ENCODE assay signal across 8 cellular contexts in the genomic region with DNA sequence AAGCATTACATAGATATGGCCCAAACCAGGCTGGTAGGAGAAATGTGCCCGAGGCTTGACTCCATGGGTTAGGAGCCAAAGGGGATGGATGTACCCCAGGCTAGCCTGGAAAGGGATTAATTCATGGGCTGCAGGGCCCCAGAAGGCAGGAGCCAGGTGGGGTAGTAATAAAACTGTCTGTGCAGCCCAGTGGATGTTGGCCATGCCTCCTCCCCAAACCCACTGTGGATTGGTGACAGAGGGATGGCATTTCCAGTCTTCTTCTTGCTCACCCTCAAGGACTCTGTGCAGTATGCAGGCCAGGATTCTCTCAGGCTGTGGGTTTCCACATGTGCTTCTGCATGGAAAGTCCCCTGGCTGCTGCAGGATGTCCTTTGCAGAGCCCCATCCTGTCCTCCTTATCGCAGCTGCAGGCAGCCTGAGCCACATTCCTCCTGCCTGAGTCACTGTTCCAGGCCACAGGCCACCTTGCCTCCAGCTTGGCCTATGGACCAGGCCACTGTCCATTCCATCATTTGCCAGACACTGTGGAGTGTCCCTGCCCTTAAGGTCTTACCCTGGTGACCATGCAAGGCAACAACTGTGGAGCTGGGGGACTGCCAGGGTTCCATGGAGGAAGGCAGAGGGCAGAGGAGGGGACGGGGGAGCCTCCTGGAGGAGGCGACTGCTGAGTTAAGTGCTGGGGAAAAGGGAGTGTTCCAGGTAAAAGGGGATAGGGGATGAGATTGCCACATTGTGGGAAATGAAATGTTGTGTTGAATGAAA. TPM values are rescaled to one million over a fixed set of nuclear protein-coding genes. Genes with fewer than 3 reads are reported as not detected.
DNase-seq lines count a peak whose midpoint lies in the region; ATAC-seq, FAIRE-seq and TF ChIP-seq lines count a peak whose summit lies in the region.

No MANE protein-coding gene starts in this region.

- H3K4me3 Mint-ChIP-seq in natural killer cell (no peak overlapping the region), progenitor cell of endocrine pancreas (ENCODE audit: low read depth) (no peak overlapping the region)

- H3K9ac ChIP-seq in keratinocyte (ENCODE audit: control insufficient read depth, extremely low read depth, insufficient read depth, low read length), result peak overlapping the region; percentile 2

- H3K27ac ChIP-seq in keratinocyte (ENCODE audit: control insufficient read depth, insufficient read depth, low read length), result peak overlapping the region; percentile 75

- no peaks in the 10 kb centered on the region for H3K36me3 Mint-ChIP-seq in natural killer cell
- no peaks in the 10 kb centered on the region for H3K36me3 Mint-ChIP-seq in progenitor cell of endocrine pancreas (ENCODE audit: insufficient read depth)

- dilution Hi-C loops in keratinocyte (cut with MboI; ENCODE audit: extremely low pct_ligation_motif_present, low sequenced_read_pairs), result no loop called here

- peaks cover 0 to 3% of the 10 kb centered on the region in 2 experiments for H3K36me3 ChIP-seq in keratinocyte (ENCODE audit: control insufficient read depth in 2 of 2, extremely low read depth in 1 of 2, insufficient read depth in 2 of 2, low read length in 2 of 2)

- no peak overlapping the region for H2AFZ ChIP-seq in keratinocyte (ENCODE audit: control insufficient read depth, low read length)

- H3K79me2 ChIP-seq in keratinocyte (ENCODE audit: control insufficient read depth, insufficient read depth, low read length), result no peaks in the 10 kb centered on the region

- FAIRE-seq in keratinocyte (lab: Jason Lieb, UNC), result peak; percentile 73

- H3K4me3 ChIP-seq in keratinocyte (ENCODE audit: control insufficient read depth in 2 of 3, extremely low read depth in 1 of 3, insufficient read depth in 2 of 3, low read depth in 1 of 3, low read length in 3 of 3), result no peak overlapping the region

- peak overlapping the region; percentile 41 for H3K4me2 ChIP-seq in keratinocyte (ENCODE audit: control insufficient read depth, extremely low read depth, insufficient read depth, low read depth, low read length)

- DNase-seq in DMS53 (lab: John Stamatoyannopoulos, UW) (peak; percentile 92), amniotic epithelial cell (ENCODE audit: low read depth) (peak; percentile 41), keratinocyte (ENCODE audit: low read depth, low spot score) (no peak), natural killer cell (no peak), progenitor cell of endocrine pancreas (ENCODE audit: low spot score, unreplicated experiment) (no peak)

- no peaks in the 10 kb centered on the region for H3K9me3 ChIP-seq in keratinocyte (ENCODE audit: control insufficient read depth, low read depth, low read length)

- peaks cover 3% of the 10 kb centered on the region for H3K9me1 ChIP-seq in keratinocyte (ENCODE audit: control insufficient read depth, extremely low read depth, insufficient read depth, low read length)

- H3K4me1 ChIP-seq in keratinocyte (ENCODE audit: control insufficient read depth, extremely low read depth, insufficient read depth, low read length), result peaks cover 48% of the 10 kb centered on the region

- TF ChIP-seq CTCF in keratinocyte (optimal IDR thresholded peaks at IDR 0.05 in 1 of 3, IDR thresholded peaks at IDR 0.05 in 1 of 3, conservative IDR thresholded peaks at IDR 0.05 in 1 of 3; ENCODE audit: extremely low read depth in 1 of 3, insufficient read depth in 2 of 3, low read length in 3 of 3) (no peak), natural killer cell (IDR thresholded peaks at IDR 0.05) (no peak), progenitor cell of endocrine pancreas (IDR thresholded peaks at IDR 0.05; ENCODE audit: unreplicated experiment) (no peak)

- H3K27ac Mint-ChIP-seq in natural killer cell (no peak overlapping the region), progenitor cell of endocrine pancreas (no peak overlapping the region)

- ATAC-seq in HG02884 (IDR thresholded peaks at IDR 0.05; ENCODE audit: unreplicated experiment) (peak; percentile 51), natural killer cell (no peak), GM18498 (IDR thresholded peaks at IDR 0.05; ENCODE audit: unreplicated experiment) (no peak), GM21515 (IDR thresholded peaks at IDR 0.05; ENCODE audit: unreplicated experiment) (no peak)

- no peaks in the 10 kb centered on the region for H3K27me3 ChIP-seq in keratinocyte (ENCODE audit: control insufficient read depth, extremely low read depth, insufficient read depth, low read length)

- H3K4me1 Mint-ChIP-seq in natural killer cell (no peaks in the 10 kb centered on the region), progenitor cell of endocrine pancreas (ENCODE audit: low read depth) (peaks cover 12% of the 10 kb centered on the region)

- H3K27me3 Mint-ChIP-seq in natural killer cell (ENCODE audit: low read depth in 2 of 2) (peaks cover 0 to 6% of the 10 kb centered on the region in 2 donors), progenitor cell of endocrine pancreas (no peaks in the 10 kb centered on the region)

- H4K20me1 ChIP-seq in keratinocyte (ENCODE audit: control insufficient read depth, extremely low read depth, insufficient read depth, low read length), result no peaks in the 10 kb centered on the region

- no peaks in the 10 kb centered on the region for H3K9me3 Mint-ChIP-seq in natural killer cell
- H3K9me3 Mint-ChIP-seq in progenitor cell of endocrine pancreas (ENCODE audit: low read depth), result no peaks in the 10 kb centered on the region

- intact Hi-C loops in natural killer cell (cut with micrococcal nuclease), result no loop called here

RNA-seq across cellular contexts. Expression of a gene that starts 38.9 kb away (rescaled TPM):
- 41.6 to 54.7 TPM (median 43.7 TPM) in 3 replicates for polyA plus RNA-seq in keratinocyte
- 24.0 TPM for polyA plus RNA-seq in keratinocyte (2011; ENCODE audit: low read depth)
- polyA plus RNA-seq in keratinocyte (2011; cell fraction: cytosol; rRNA removed), result 30.4 and 32.9 TPM in 2 replicates
- polyA plus RNA-seq in keratinocyte (2011; cell fraction: nucleus; rRNA removed), result 48.2 and 56.9 TPM in 2 replicates
- 27.2 and 40.3 TPM in 2 replicates for polyA plus RNA-seq in keratinocyte (2012; ENCODE audit: low replicate concordance)
- 19.7 to 32.4 TPM (median 20.8 TPM) in 3 replicates for polyA minus RNA-seq in keratinocyte
- polyA minus RNA-seq in keratinocyte (2011; cell fraction: cytosol; rRNA and poly(A)+ RNA removed), result 24.6 TPM
- polyA minus RNA-seq in keratinocyte (2011; cell fraction: nucleus; rRNA and poly(A)+ RNA removed), result 12.5 and 15.1 TPM in 2 replicates
- total RNA-seq in natural killer cell (10 to 100 TPM; 17.6 to 19.5 (median 19.2) TPM), progenitor cell of endocrine pancreas (30.0 and 31.6 TPM in 2 replicates)

Comparison
In these comparisons a context has a peak if more than half of its experiments do, and no peak if none do; other contexts are left out.
1. DNase-seq: peak in DMS53 (single experiment) and amniotic epithelial cell (single experiment); none in keratinocyte (single experiment), natural killer cell (single experiment) and progenitor cell of endocrine pancreas (single experiment).